14 cellular contexts compared by ENCODE assay signal in genomic region chr4:17142232-17142711, GRCh38.
DNase-seq lines count a peak whose midpoint lies in the region; ATAC-seq and TF ChIP-seq lines count a peak whose summit lies in the region.
"Had no signal": no experiment of that assay in that cellular context is flagged by ENCODE, and none has a peak within 500 bp of the region (broad histone marks: within the 10 kb centered on the region; RNA-seq: fewer than 3 reads in every experiment).

No MANE protein-coding gene starts in this region.

- H3K9me3 Mint-ChIP-seq in endodermal cell: peaks cover 37% of the 10 kb centered on the region

- ATAC-seq in RWPE2 (ENCODE audit: low read depth): peak; percentile 83
- ATAC-seq: activated T-cell treated with anti-CD3 and anti-CD28 coated beads, Interleukin-2, amount 50 U/mL, for 72 hours had no signal

- H3K27me3 ChIP-seq in GM23248 (replicated peaks; ENCODE audit: insufficient read depth): no peaks in the 10 kb centered on the region
- no peaks in the 10 kb centered on the region for H3K27me3 ChIP-seq in RWPE2 (ENCODE audit: insufficient read depth, poor library complexity, severe bottlenecking)
- no peaks in the 10 kb centered on the region for H3K27me3 ChIP-seq in fibroblast of lung (ENCODE audit: control insufficient read depth, insufficient read depth, low read length)
- H3K27me3 ChIP-seq in endodermal cell (ENCODE audit: control insufficient read depth, insufficient read depth, low read length, poor library complexity, severe bottlenecking): no peaks in the 10 kb centered on the region
- H3K27me3 ChIP-seq in Peyer's patch: no peaks in the 10 kb centered on the region
- H3K27me3 ChIP-seq: heart left ventricle, upper lobe of left lung had no signal

- no peak overlapping the region for H3K4me3 Mint-ChIP-seq in endodermal cell
- H3K4me3 Mint-ChIP-seq: activated T-cell treated with anti-CD3 and anti-CD28 coated beads, Interleukin-2, amount 50 U/mL, for 72 hours had no signal

- TF ChIP-seq POLR2A in Peyer's patch (IDR thresholded peaks at IDR 0.05): no peak

- no peaks in the 10 kb centered on the region for H3K9me2 ChIP-seq in GM23248 (ENCODE audit: insufficient read depth)

- no peaks in the 10 kb centered on the region for H3K36me3 ChIP-seq in GM23248 (ENCODE audit: low read depth)
- no peaks in the 10 kb centered on the region for H3K36me3 ChIP-seq in RWPE2 (ENCODE audit: low read depth)
- H3K36me3 ChIP-seq in fibroblast of lung (ENCODE audit: control insufficient read depth, insufficient read depth, low read length): no peaks in the 10 kb centered on the region
- no peaks in the 10 kb centered on the region for H3K36me3 ChIP-seq in endodermal cell (ENCODE audit: control insufficient read depth, insufficient read depth, low read length)
- no peaks in the 10 kb centered on the region for H3K36me3 ChIP-seq in Peyer's patch
- H3K36me3 ChIP-seq: heart left ventricle, prostate gland, upper lobe of left lung had no signal

- DNase-seq in GM23248: peak; percentile 95
- DNase-seq in RWPE2 (ENCODE audit: low spot score): no peak
- peak; percentile 91 to 99 for DNase-seq in fibroblast of lung (ENCODE audit: low read depth in 2 of 2)
- peak; percentile 95 for DNase-seq in skeletal muscle cell (ENCODE audit: low read depth)
- DNase-seq in cortex of kidney (lab: John Stamatoyannopoulos, UW): no peak
- no peak for DNase-seq in endodermal cell
- DNase-seq in RPMI8226: no peak
- no peak for DNase-seq in Peyer's patch
- DNase-seq: activated T-cell treated with anti-CD3 and anti-CD28 coated beads, Interleukin-2, amount 50 U/mL, for 72 hours; DMS153; heart left ventricle; NCI-H1930; upper lobe of left lung had no signal

- H3K27me3 Mint-ChIP-seq in endodermal cell (ENCODE audit: insufficient read depth): no peaks in the 10 kb centered on the region

- H3K4me1 Mint-ChIP-seq in endodermal cell: no peaks in the 10 kb centered on the region

- peak overlapping the region; percentile 9; the same call in 1 of the 2 replicates for H2AFZ ChIP-seq in GM23248
- H2AFZ ChIP-seq in fibroblast of lung (ENCODE audit: low read length): no peak overlapping the region

- H4K20me1 ChIP-seq in GM23248 (ENCODE audit: insufficient read depth): no peaks in the 10 kb centered on the region
- H4K20me1 ChIP-seq in fibroblast of lung (ENCODE audit: control insufficient read depth, extremely low read depth, insufficient read depth, low read length): no peaks in the 10 kb centered on the region

- in situ Hi-C loops in GM23248 (cut with MboI): no loop called here

- TF ChIP-seq CTCF in RWPE2 (IDR thresholded peaks at IDR 0.05; ENCODE audit: poor library complexity, severe bottlenecking) (no peak), fibroblast of lung (conservative IDR thresholded peaks at IDR 0.05 in 1 of 2, IDR thresholded peaks at IDR 0.05 in 1 of 2; ENCODE audit: low read depth in 1 of 2, low read length in 2 of 2) (no peak), endodermal cell (conservative IDR thresholded peaks at IDR 0.05) (no peak), Peyer's patch (IDR thresholded peaks at IDR 0.05) (no peak)

- H3K4me2 ChIP-seq in GM23248 (ENCODE audit: unreplicated experiment) (peak overlapping the region; percentile 48), fibroblast of lung (ENCODE audit: extremely low read depth, insufficient read depth, low read length) (no peak overlapping the region)

- H3K79me2 ChIP-seq in GM23248 (ENCODE audit: insufficient read depth) (no peaks in the 10 kb centered on the region), fibroblast of lung (ENCODE audit: control insufficient read depth, insufficient read depth, low read length) (no peaks in the 10 kb centered on the region)

- H3K9me3 ChIP-seq in GM23248 (ENCODE audit: low read depth) (peaks cover 4% of the 10 kb centered on the region), RWPE2 (ENCODE audit: severe bottlenecking) (no peaks in the 10 kb centered on the region), fibroblast of lung (ENCODE audit: control insufficient read depth, insufficient read depth, low read depth, low read length) (peaks cover 2% of the 10 kb centered on the region), endodermal cell (ENCODE audit: control insufficient read depth, low read length) (peaks cover 35% of the 10 kb centered on the region), Peyer's patch (peaks cover 0 to 6% (median 0%) of the 10 kb centered on the region in 4 donors)
- H3K9me3 ChIP-seq: prostate gland had no signal

- H3K4me1 ChIP-seq in GM23248 (ENCODE audit: insufficient read depth) (peaks cover 25% of the 10 kb centered on the region), RWPE2 (ENCODE audit: insufficient read depth, poor library complexity, severe bottlenecking) (peaks cover 5% of the 10 kb centered on the region), fibroblast of lung (ENCODE audit: control insufficient read depth, extremely low read depth, insufficient read depth, low read length) (peaks cover 7% of the 10 kb centered on the region), endodermal cell (ENCODE audit: control insufficient read depth, insufficient read depth, low read length) (no peaks in the 10 kb centered on the region), Peyer's patch (no peaks in the 10 kb centered on the region)
- H3K4me1 ChIP-seq: heart left ventricle, prostate gland, upper lobe of left lung had no signal

- H3K27ac ChIP-seq in GM23248 (peak overlapping the region; percentile 53), RWPE2 (ENCODE audit: poor library complexity, severe bottlenecking) (no peak overlapping the region), fibroblast of lung (ENCODE audit: insufficient read depth, low read length) (peak overlapping the region; percentile 21), endodermal cell (ENCODE audit: low read depth, low read length) (no peak overlapping the region), Peyer's patch (no peak overlapping the region)
- H3K27ac ChIP-seq: heart left ventricle, prostate gland, upper lobe of left lung had no signal

- H3K4me3 ChIP-seq in GM23248 (no peak overlapping the region), RWPE2 (ENCODE audit: severe bottlenecking) (no peak overlapping the region), fibroblast of lung (replicated peaks in 1 of 4; ENCODE audit: control extremely low read depth in 1 of 4, insufficient read depth in 1 of 4, low read depth in 3 of 4, low read length in 4 of 4) (no peak overlapping the region), skeletal muscle cell (ENCODE audit: low read depth, low read length) (no peak overlapping the region), endodermal cell (ENCODE audit: low read length) (no peak overlapping the region), Peyer's patch (no peak overlapping the region)
- H3K4me3 ChIP-seq: heart left ventricle, prostate gland, upper lobe of left lung had no signal

- peaks cover 26% of the 10 kb centered on the region for H3F3A ChIP-seq in GM23248 (ENCODE audit: insufficient read depth)

- H3K36me3 Mint-ChIP-seq in endodermal cell (ENCODE audit: low read depth): peaks cover 2% of the 10 kb centered on the region

- H3K9ac ChIP-seq in GM23248: no peak overlapping the region
- no peak overlapping the region for H3K9ac ChIP-seq in fibroblast of lung (ENCODE audit: insufficient read depth, low read length)
- H3K9ac ChIP-seq in endodermal cell (ENCODE audit: extremely low read depth, low read length, poor library complexity, severe bottlenecking): no peak overlapping the region

- H3K27ac Mint-ChIP-seq in endodermal cell: no peak overlapping the region
- H3K27ac Mint-ChIP-seq: activated T-cell treated with anti-CD3 and anti-CD28 coated beads, Interleukin-2, amount 50 U/mL, for 72 hours had no signal

Comparison
In these comparisons a context has a peak if more than half of its experiments do, and no peak if none do; other contexts are left out.
1. DNase-seq: peak in GM23248 (single experiment), fibroblast of lung (2 of 2) and skeletal muscle cell (single experiment); none in RWPE2 (single experiment), cortex of kidney (single experiment), endodermal cell (single experiment), RPMI8226 (single experiment) and Peyer's patch (0 of 3).
2. H3K27ac ChIP-seq: peak in GM23248 (single experiment) and fibroblast of lung (single experiment); none in RWPE2 (single experiment), endodermal cell (single experiment) and Peyer's patch (0 of 4).